Comparison of ENCODE assay signal across 32 cellular contexts in the genomic region with DNA sequence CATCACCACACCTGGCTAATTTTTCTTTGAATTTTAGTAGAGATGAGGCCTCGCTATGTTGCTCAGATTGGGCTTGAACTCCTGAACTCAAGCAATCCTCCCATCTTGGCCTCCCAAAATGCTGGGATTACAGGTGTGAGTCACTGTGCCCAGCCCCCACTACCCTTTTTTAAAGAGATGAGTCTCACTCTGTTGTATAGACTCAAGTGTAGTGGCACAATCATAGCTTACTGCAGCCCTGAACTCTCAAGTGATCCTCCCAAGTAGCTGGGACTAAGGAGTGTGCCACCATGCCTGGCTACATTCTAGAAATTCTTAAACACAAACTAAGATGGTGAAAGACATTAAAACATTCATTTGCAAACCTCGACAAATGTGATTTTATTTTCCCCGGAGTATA. TPM values are rescaled to one million over a fixed set of nuclear protein-coding genes. Genes with fewer than 3 reads are reported as not detected.
A peak's percentile ranks its signal among the peaks of the same experiment; 100 is the strongest.
DNase-seq lines count a peak whose midpoint lies in the region; ATAC-seq and TF ChIP-seq lines count a peak whose summit lies in the region.
"Had no signal": no experiment of that assay in that cellular context is flagged by ENCODE, and none has a peak within 500 bp of the region (broad histone marks: within the 10 kb centered on the region; RNA-seq: fewer than 3 reads in every experiment).

No MANE protein-coding gene starts in this region.

- H3K36me3 ChIP-seq in uterus, result no peaks in the 10 kb centered on the region

- no peaks in the 10 kb centered on the region for H3K27me3 ChIP-seq in uterus
- H3K27me3 ChIP-seq: esophagus muscularis mucosa, hepatocyte, MG63, testis had no signal

- TF ChIP-seq POLR2A in uterus (IDR thresholded peaks at IDR 0.05), result no peak

- H3K9me3 Mint-ChIP-seq in activated CD8-positive, alpha-beta T cell treated with anti-CD3 and anti-CD28 coated beads for 36 hours, result no peaks in the 10 kb centered on the region
- no peaks in the 10 kb centered on the region for H3K9me3 Mint-ChIP-seq in activated CD8-positive, alpha-beta T cell treated with anti-CD3 and anti-CD28 coated beads, Interleukin-2, amount 10 ng/mL, durations not matched to agents 7 days and 5 days (ENCODE audit: insufficient read depth)
- H3K9me3 Mint-ChIP-seq in naive thymus-derived CD8-positive, alpha-beta T cell, result no peaks in the 10 kb centered on the region

- intact Hi-C loops in activated CD8-positive, alpha-beta T cell treated with anti-CD3 and anti-CD28 coated beads for 36 hours (cut with micrococcal nuclease), result no loop called here
- intact Hi-C loops in uterus (cut with DNase I; ENCODE audit: low total_unique reads), result no loop called here

- DNase-seq in activated CD8-positive, alpha-beta T cell treated with anti-CD3 and anti-CD28 coated beads for 36 hours, result no peak
- DNase-seq in activated CD8-positive, alpha-beta T cell treated with anti-CD3 and anti-CD28 coated beads, Interleukin-2, amount 10 ng/mL, durations not matched to agents 7 days and 5 days, result no peak
- peak; percentile 9 for DNase-seq in HT1080 (ENCODE audit: low read depth)
- DNase-seq in T-helper 17 cell, result no peak
- DNase-seq in naive thymus-derived CD8-positive, alpha-beta T cell, result no peak
- DNase-seq in uterus, result no peak
- DNase-seq in mesenteric fat pad (ENCODE audit: low spot score), result no peak
- DNase-seq in coronary artery (ENCODE audit: low spot score), result no peak
- DNase-seq: 8988T; activated CD4-positive, alpha-beta T cell treated with anti-CD3 and anti-CD28 coated beads for 36 hours; activated CD8-positive, alpha-beta memory T cell treated with anti-CD3 and anti-CD28 coated beads, Interleukin-2, amount 10 ng/mL, durations not matched to agents 7 days and 5 days; activated naive CD4-positive, alpha-beta T cell treated with anti-CD3 and anti-CD28 coated beads, Interleukin-2, amount 50 U/mL, for 16 hours; central memory CD4-positive, alpha-beta T cell; dermis blood vessel endothelial cell; EL; foreskin melanocyte; GOT3; IMR-90; left colon; mesenchymal stem cell; MG63; NCI-H1417 treated with DMSO at 0.1 percent for 48 hours; NCI-H2081 treated with DMSO at 0.1 percent for 48 hours; NCI-H226; NCI-H748 treated with DMSO at 0.1 percent for 48 hours; nucleus accumbens; RPMI8226; stimulated activated CD4-positive, alpha-beta T cell treated with anti-CD3 and anti-CD28 coated beads, Interleukin-4, amount 100 ng/mL, for 4 hours; stimulated activated naive CD4-positive, alpha-beta T cell; testis had no signal

- no peaks in the 10 kb centered on the region for H3K9me3 ChIP-seq in T-helper 17 cell (ENCODE audit: control insufficient read depth, low read length, poor library complexity, severe bottlenecking)
- H3K9me3 ChIP-seq in uterus, result no peaks in the 10 kb centered on the region
- H3K9me3 ChIP-seq: esophagus muscularis mucosa, MG63, testis had no signal

- peaks cover 9% of the 10 kb centered on the region for H3K36me3 Mint-ChIP-seq in activated CD8-positive, alpha-beta T cell treated with anti-CD3 and anti-CD28 coated beads for 36 hours (ENCODE audit: low read depth)
- peaks cover 43% of the 10 kb centered on the region for H3K36me3 Mint-ChIP-seq in activated CD8-positive, alpha-beta T cell treated with anti-CD3 and anti-CD28 coated beads, Interleukin-2, amount 10 ng/mL, durations not matched to agents 7 days and 5 days (ENCODE audit: low read depth)
- peaks cover 4% of the 10 kb centered on the region for H3K36me3 Mint-ChIP-seq in T-helper 17 cell (ENCODE audit: low read depth)
- peaks cover 0 to 41% (median 4%) of the 10 kb centered on the region in 3 donors for H3K36me3 Mint-ChIP-seq in naive thymus-derived CD8-positive, alpha-beta T cell

- POLR2A ChIA-PET in activated CD8-positive, alpha-beta T cell treated with anti-CD3 and anti-CD28 coated beads for 36 hours (lab: Charles Lee), result interaction anchor here (1.2 kb wide), 1 partner anchor 60 kb away, joined by 3 read pairs; no protein-coding TSS in a partner anchor
- POLR2A ChIA-PET in activated CD8-positive, alpha-beta T cell treated with anti-CD3 and anti-CD28 coated beads, Interleukin-2, amount 10 ng/mL, durations not matched to agents 7 days and 5 days (lab: Charles Lee), result no interaction called here
- POLR2A ChIA-PET in naive thymus-derived CD8-positive, alpha-beta T cell (lab: Charles Lee), result interaction anchor here (1.2 kb wide), 1 partner anchor 12 kb away, joined by 5 read pairs; a partner anchor contains a TSS

- H3K4me3 ChIP-seq in uterus (no peak overlapping the region), coronary artery (no peak overlapping the region)
- H3K4me3 ChIP-seq: esophagus muscularis mucosa, hepatocyte, MG63, testis had no signal

- no peak for ATAC-seq in activated CD8-positive, alpha-beta T cell treated with anti-CD3 and anti-CD28 coated beads for 36 hours
- ATAC-seq in activated CD8-positive, alpha-beta T cell treated with anti-CD3 and anti-CD28 coated beads, Interleukin-2, amount 10 ng/mL, durations not matched to agents 7 days and 5 days, result no peak
- ATAC-seq in T-helper 17 cell, result no peak
- no peak for ATAC-seq in naive thymus-derived CD8-positive, alpha-beta T cell
- ATAC-seq: activated CD4-positive, alpha-beta T cell treated with anti-CD3 and anti-CD28 coated beads for 36 hours; activated CD8-positive, alpha-beta memory T cell treated with anti-CD3 and anti-CD28 coated beads, Interleukin-2, amount 10 ng/mL, durations not matched to agents 7 days and 5 days; left colon had no signal

- peaks cover 0 to 19% of the 10 kb centered on the region in 2 donors for H3K4me1 ChIP-seq in uterus
- H3K4me1 ChIP-seq: testis had no signal

- no peak overlapping the region for H3K4me3 Mint-ChIP-seq in activated CD8-positive, alpha-beta T cell treated with anti-CD3 and anti-CD28 coated beads for 36 hours
- no peak overlapping the region for H3K4me3 Mint-ChIP-seq in activated CD8-positive, alpha-beta T cell treated with anti-CD3 and anti-CD28 coated beads, Interleukin-2, amount 10 ng/mL, durations not matched to agents 7 days and 5 days
- no peak overlapping the region for H3K4me3 Mint-ChIP-seq in T-helper 17 cell
- no peak overlapping the region for H3K4me3 Mint-ChIP-seq in naive thymus-derived CD8-positive, alpha-beta T cell
- H3K4me3 Mint-ChIP-seq: activated CD4-positive, alpha-beta T cell treated with anti-CD3 and anti-CD28 coated beads for 36 hours; activated CD8-positive, alpha-beta memory T cell treated with anti-CD3 and anti-CD28 coated beads, Interleukin-2, amount 10 ng/mL, durations not matched to agents 7 days and 5 days had no signal

- peaks cover 55% of the 10 kb centered on the region for H3K4me1 Mint-ChIP-seq in activated CD8-positive, alpha-beta T cell treated with anti-CD3 and anti-CD28 coated beads for 36 hours (ENCODE audit: low read depth)
- peaks cover 45% of the 10 kb centered on the region for H3K4me1 Mint-ChIP-seq in activated CD8-positive, alpha-beta T cell treated with anti-CD3 and anti-CD28 coated beads, Interleukin-2, amount 10 ng/mL, durations not matched to agents 7 days and 5 days (ENCODE audit: low read depth)
- H3K4me1 Mint-ChIP-seq in T-helper 17 cell, result peaks cover 24% of the 10 kb centered on the region
- peaks cover 27 to 60% (median 54%) of the 10 kb centered on the region in 4 donors for H3K4me1 Mint-ChIP-seq in naive thymus-derived CD8-positive, alpha-beta T cell

- H3K27ac ChIP-seq in uterus (no peak overlapping the region), coronary artery (no peak overlapping the region)
- H3K27ac ChIP-seq: esophagus muscularis mucosa, hepatocyte, testis had no signal

- H3K27me3 Mint-ChIP-seq in activated CD8-positive, alpha-beta T cell treated with anti-CD3 and anti-CD28 coated beads for 36 hours, result no peaks in the 10 kb centered on the region
- H3K27me3 Mint-ChIP-seq in activated CD8-positive, alpha-beta T cell treated with anti-CD3 and anti-CD28 coated beads, Interleukin-2, amount 10 ng/mL, durations not matched to agents 7 days and 5 days (ENCODE audit: low read depth), result no peaks in the 10 kb centered on the region
- no peaks in the 10 kb centered on the region for H3K27me3 Mint-ChIP-seq in T-helper 17 cell
- no peaks in the 10 kb centered on the region for H3K27me3 Mint-ChIP-seq in naive thymus-derived CD8-positive, alpha-beta T cell
- H3K27me3 Mint-ChIP-seq: activated CD4-positive, alpha-beta T cell treated with anti-CD3 and anti-CD28 coated beads for 36 hours; activated CD8-positive, alpha-beta memory T cell treated with anti-CD3 and anti-CD28 coated beads, Interleukin-2, amount 10 ng/mL, durations not matched to agents 7 days and 5 days had no signal

- H3K27ac Mint-ChIP-seq in activated CD8-positive, alpha-beta T cell treated with anti-CD3 and anti-CD28 coated beads for 36 hours, result peak overlapping the region; percentile 21
- H3K27ac Mint-ChIP-seq in activated CD8-positive, alpha-beta T cell treated with anti-CD3 and anti-CD28 coated beads, Interleukin-2, amount 10 ng/mL, durations not matched to agents 7 days and 5 days, result no peak overlapping the region
- H3K27ac Mint-ChIP-seq in T-helper 17 cell, result peak overlapping the region; percentile 51
- peak overlapping the region in 9 of 10 donors; percentile 8 to 75 (median 47) for H3K27ac Mint-ChIP-seq in naive thymus-derived CD8-positive, alpha-beta T cell
- H3K27ac Mint-ChIP-seq: activated CD8-positive, alpha-beta memory T cell treated with anti-CD3 and anti-CD28 coated beads, Interleukin-2, amount 10 ng/mL, durations not matched to agents 7 days and 5 days had no signal

- no peak for TF ChIP-seq CTCF in activated CD8-positive, alpha-beta T cell treated with anti-CD3 and anti-CD28 coated beads for 36 hours (IDR thresholded peaks at IDR 0.05)
- TF ChIP-seq CTCF in uterus (IDR thresholded peaks at IDR 0.05) (no peak), coronary artery (IDR thresholded peaks at IDR 0.05) (no peak)

- CTCF ChIA-PET in activated CD8-positive, alpha-beta T cell treated with anti-CD3 and anti-CD28 coated beads for 36 hours (lab: Charles Lee), result interaction anchor here (1.0 to 1.7 kb wide), 2 partner anchors 29 to 54 kb away, joined by 3 to 7 read pairs; no protein-coding TSS in a partner anchor
- CTCF ChIA-PET in activated CD8-positive, alpha-beta T cell treated with anti-CD3 and anti-CD28 coated beads, Interleukin-2, amount 10 ng/mL, durations not matched to agents 7 days and 5 days (lab: Charles Lee), result interaction anchor here (1.5 kb wide), 1 partner anchor 42 kb away, joined by 5 read pairs; no protein-coding TSS in a partner anchor

RNA-seq across cellular contexts. Expression of a gene that starts 12.6 kb away (rescaled TPM):
- total RNA-seq in activated CD8-positive, alpha-beta T cell treated with anti-CD3 and anti-CD28 coated beads for 36 hours, result 10 to 100 TPM; 40.1 to 44.6 TPM
- 10 to 100 TPM; 51.3 to 52.4 TPM for total RNA-seq in activated CD8-positive, alpha-beta T cell treated with anti-CD3 and anti-CD28 coated beads, Interleukin-2, amount 10 ng/mL, durations not matched to agents 7 days and 5 days
- 24.4 and 43.5 TPM in 2 replicates for total RNA-seq in HT1080 (2014; rRNA removed; shearing (Covaris generic))
- 107 and 131 TPM in 2 replicates for polyA plus RNA-seq in HT1080 (2015; cell fraction: cytosol; rRNA removed)
- 102 and 129 TPM in 2 replicates for polyA plus RNA-seq in HT1080 (2015; cell fraction: nucleus; rRNA removed)
- 10 to 100 TPM; 30.3 to 38.8 TPM for total RNA-seq in T-helper 17 cell
- 10 to 100 TPM; 56.8 to 58.4 TPM for total RNA-seq in naive thymus-derived CD8-positive, alpha-beta T cell
- polyA plus RNA-seq in naive thymus-derived CD8-positive, alpha-beta T cell, result 10 to 100 TPM; 67.5 to 78.4 (median 68.8) TPM
- 100 to 1,000 TPM; 123 to 220 (median 131) TPM for total RNA-seq in uterus
- total RNA-seq in mesenteric fat pad, result 70.8 TPM
